8 cellular contexts compared by ENCODE assay signal in the genomic region with DNA sequence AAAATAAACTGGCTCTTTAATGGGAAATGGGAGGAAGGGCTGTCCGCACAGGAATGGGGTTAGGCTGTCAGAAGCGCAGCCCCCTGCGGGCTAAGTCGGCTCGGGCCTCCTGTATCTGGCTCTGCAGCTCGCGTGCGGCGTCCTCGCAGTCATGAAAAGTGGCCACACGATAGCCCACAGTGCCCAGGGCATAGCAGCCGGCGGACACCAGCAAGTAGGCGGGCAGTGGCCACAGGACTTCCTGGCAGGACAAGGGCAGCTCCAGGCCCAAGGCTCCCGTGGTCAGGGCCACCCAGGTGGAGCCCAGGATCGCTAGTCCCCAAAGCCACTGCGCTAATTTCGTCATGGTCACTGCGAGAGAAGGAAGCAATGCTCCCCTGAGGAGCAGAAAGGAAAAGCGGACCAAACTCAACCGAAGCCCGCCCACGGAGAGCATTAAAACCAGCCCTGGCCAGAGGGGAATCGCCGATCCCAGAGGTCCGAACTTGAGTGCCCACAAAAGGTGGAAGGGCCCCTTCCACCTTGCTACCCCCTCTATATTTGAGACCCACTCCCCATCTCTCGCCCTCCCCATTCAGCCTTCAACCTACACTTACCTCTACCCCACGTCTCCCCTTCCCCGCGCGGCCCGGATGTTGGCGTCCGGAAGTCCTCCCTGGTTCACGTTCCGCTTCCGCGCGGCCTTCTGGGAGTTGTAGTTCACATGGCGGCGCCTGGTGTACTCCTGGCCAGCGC. TPM values are rescaled to one million over a fixed set of nuclear protein-coding genes. Genes with fewer than 3 reads are reported as not detected.
DNase-seq lines count a peak whose midpoint lies in the region; ATAC-seq and TF ChIP-seq lines count a peak whose summit lies in the region.

A gene with protein sequence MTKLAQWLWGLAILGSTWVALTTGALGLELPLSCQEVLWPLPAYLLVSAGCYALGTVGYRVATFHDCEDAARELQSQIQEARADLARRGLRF (minus strand): TSS at position 637 of the 735 bp plus-strand sequence. CDS start 291 bp downstream, at position 346.

- H3K27me3 ChIP-seq in GM23338 (ENCODE audit: insufficient read depth), result peaks cover 5% of the 10 kb centered on the region
- H3K27me3 ChIP-seq in MG63, result no peaks in the 10 kb centered on the region
- no peaks in the 10 kb centered on the region for H3K27me3 ChIP-seq in SJCRH30
- no peaks in the 10 kb centered on the region for H3K27me3 ChIP-seq in stomach smooth muscle (ENCODE audit: control insufficient read depth in 1 of 2, insufficient read depth in 2 of 2, low read length in 2 of 2)

- H3K27ac ChIP-seq in GM23338 (ENCODE audit: low read depth) (no peak within 1 kb of the TSS), SJCRH30 (peak within 1 kb of the TSS; percentile 80), stomach smooth muscle (ENCODE audit: low read length) (peak within 1 kb of the TSS; percentile 82)

- H3K9ac ChIP-seq in stomach smooth muscle (ENCODE audit: low read length in 2 of 2), result peak within 1 kb of the TSS; percentile 81 to 96

- H4K20me1 ChIP-seq in GM23338 (replicated peaks; ENCODE audit: insufficient read depth), result peaks cover 13% of the 10 kb centered on the region

- H3K4me3 Mint-ChIP-seq in GM23338, result peak within 1 kb of the TSS; percentile 96
- H3K4me3 Mint-ChIP-seq in neural crest cell, result peak within 1 kb of the TSS; percentile 99

- H3K36me3 ChIP-seq in GM23338 (ENCODE audit: insufficient read depth) (no peaks in the 10 kb centered on the region), MG63 (peaks cover 20% of the 10 kb centered on the region), SJCRH30 (no peaks in the 10 kb centered on the region), stomach smooth muscle (ENCODE audit: control insufficient read depth in 2 of 2, insufficient read depth in 2 of 2, low read length in 2 of 2) (peaks cover 0 to 7% of the 10 kb centered on the region in 2 donors)

- ATAC-seq in GM23338, result peak; percentile 74

- H3K4me2 ChIP-seq in GM23338, result peak within 1 kb of the TSS; percentile 98

- H3K4me1 ChIP-seq in GM23338 (ENCODE audit: insufficient read depth) (peaks cover 10% of the 10 kb centered on the region), SJCRH30 (no peaks in the 10 kb centered on the region; the same call in 1 of the 2 replicates), stomach smooth muscle (ENCODE audit: control insufficient read depth, insufficient read depth, low read length) (peaks cover 24% of the 10 kb centered on the region)

- H3K9me3 Mint-ChIP-seq in GM23338 (no peaks in the 10 kb centered on the region), neural crest cell (peaks cover 2% of the 10 kb centered on the region)

- peak within 1 kb of the TSS; percentile 40; the same call in 1 of the 2 replicates for H2AFZ ChIP-seq in GM23338

- H3K27me3 Mint-ChIP-seq in GM23338 (ENCODE audit: insufficient read depth, low read depth, poor library complexity) (peaks cover 12% of the 10 kb centered on the region), neural crest cell (ENCODE audit: low read depth) (peaks cover 16% of the 10 kb centered on the region)

- H3K4me3 ChIP-seq in GM23338 (peak within 1 kb of the TSS; percentile 86), MG63 (peak within 1 kb of the TSS; percentile 83), SJCRH30 (peak within 1 kb of the TSS; percentile 88), fibroblast of villous mesenchyme (ENCODE audit: low read depth, low read length) (peak within 1 kb of the TSS; percentile 88), stomach smooth muscle (ENCODE audit: low read length in 2 of 2) (peak within 1 kb of the TSS; percentile 85 to 96)

- no peaks in the 10 kb centered on the region for H3K9me2 ChIP-seq in GM23338 (ENCODE audit: insufficient read depth)

- peak; percentile 93 for DNase-seq in DMS53 (lab: John Stamatoyannopoulos, UW)
- peak; percentile 96 for DNase-seq in GM23338 (ENCODE audit: low spot score)
- DNase-seq in MG63, result peak; percentile 92
- DNase-seq in SJCRH30, result peak; percentile 88 to 89
- DNase-seq in activated gamma-delta T cell (lab: John Stamatoyannopoulos, UW), result peak; percentile 68
- DNase-seq in fibroblast of villous mesenchyme (ENCODE audit: low read depth), result peak; percentile 81
- DNase-seq in neural crest cell (ENCODE audit: low read depth, low spot score), result peak; percentile 75

- H3K9me3 ChIP-seq in MG63 (no peaks in the 10 kb centered on the region), SJCRH30 (replicated peaks) (no peaks in the 10 kb centered on the region), stomach smooth muscle (ENCODE audit: control insufficient read depth in 2 of 2, low read length in 2 of 2) (no peaks in the 10 kb centered on the region)

- peaks cover 24% of the 10 kb centered on the region; the same call in 1 of the 2 replicates for H3F3A ChIP-seq in GM23338 (replicated peaks; ENCODE audit: low read depth)

- H3K27ac Mint-ChIP-seq in GM23338 (peak within 1 kb of the TSS; percentile 93), neural crest cell (ENCODE audit: unreplicated experiment) (peak within 1 kb of the TSS; percentile 98)

- peaks cover 22% of the 10 kb centered on the region for H3K79me2 ChIP-seq in GM23338 (replicated peaks; ENCODE audit: insufficient read depth)

- TF ChIP-seq CTCF in GM23338 (conservative IDR thresholded peaks at IDR 0.05; ENCODE audit: low read depth in 2 of 2), result no peak
- no peak for TF ChIP-seq CTCF in fibroblast of villous mesenchyme (IDR thresholded peaks at IDR 0.05; ENCODE audit: insufficient read depth, low read depth, low read length)
- TF ChIP-seq CTCF in neural crest cell (conservative IDR thresholded peaks at IDR 0.05), result no peak

- H3K36me3 Mint-ChIP-seq in GM23338 (ENCODE audit: low read depth) (peaks cover 13% of the 10 kb centered on the region), neural crest cell (ENCODE audit: low read depth) (peaks cover 6% of the 10 kb centered on the region)

- H3K4me1 Mint-ChIP-seq in GM23338 (peaks cover 7% of the 10 kb centered on the region), neural crest cell (peaks cover 47% of the 10 kb centered on the region)

TF ChIP-seq in GM23338, 12 proteins besides CTCF, POLR2A, EP300 and RAD21 (continues in another document):
- peak; percentile 57 for TF ChIP-seq CREB1 (CRISPR knock-in tag; IDR thresholded peaks at IDR 0.05; ENCODE audit: low read depth)

RNA-seq across cellular contexts. Expression of the gene that starts here (rescaled TPM):
- total RNA-seq in GM23338 (2014; rRNA removed; shearing (Covaris generic)), result 13.6 and 19.2 TPM in 2 replicates
- 71.4 and 76.5 TPM in 2 replicates for polyA plus RNA-seq in GM23338 (2016; fragmentation: Nextera tagmentation; extraction: Ambion mirVana)
- total RNA-seq in MG63 (2014; rRNA removed; shearing (Covaris generic); ENCODE audit: low replicate concordance), result 48.9 TPM in 1 of 2 replicates, not detected in the other
- 16.1 and 16.8 TPM in 2 replicates for total RNA-seq in SJCRH30 (2014; rRNA removed; shearing (Covaris generic))
- total RNA-seq in fibroblast of villous mesenchyme, result 23.7 and 47.0 TPM in 2 replicates
- 77.7 and 80.0 TPM in 2 replicates for total RNA-seq in neural crest cell
